Comparison of ENCODE assay signal across 11 cellular contexts in genomic region chr3:52022323-52023100, GRCh38. TPM values are rescaled to one million over a fixed set of nuclear protein-coding genes. Genes with fewer than 3 reads are reported as not detected.
A peak's percentile ranks its signal among the peaks of the same experiment; 100 is the strongest.
DNase-seq lines count a peak whose midpoint lies in the region; ATAC-seq and TF ChIP-seq lines count a peak whose summit lies in the region.
"Had no signal": no experiment of that assay in that cellular context is flagged by ENCODE, and none has a peak within 500 bp of the region (broad histone marks: within the 10 kb centered on the region; RNA-seq: fewer than 3 reads in every experiment).

No MANE protein-coding gene starts in this region.

- DNase-seq in NCI-H82 (lab: John Stamatoyannopoulos, UW) (peak; percentile 78), NCI-H82 treated with DMSO at 0.1 percent for 48 hours (lab: John Stamatoyannopoulos, UW; ENCODE audit: unreplicated experiment) (no peak), left ventricle myocardium superior (peak; percentile 78), upper lobe of right lung (peak; percentile 60)
- DNase-seq in activated effector memory CD4-positive, alpha-beta T cell treated with Interleukin-2 at 50 U/mL for 16 hours: no peak
- DNase-seq in activated CD4-positive, alpha-beta T cell treated with anti-CD3 and anti-CD28 coated beads, Interleukin-2, amount 50 U/mL, for 1 hour: no peak
- DNase-seq: brain microvascular endothelial cell; HCEC 1CT; OCI-M1; stimulated activated CD8-positive, alpha-beta memory T cell treated with anti-CD3 and anti-CD28 coated beads, Interleukin-4, amount 100 ng/mL, for 48 hours had no signal

- no peaks in the 10 kb centered on the region for H3K9me3 ChIP-seq in upper lobe of right lung
- H3K9me3 ChIP-seq: ovary had no signal

- TF ChIP-seq CTCF in upper lobe of right lung (IDR thresholded peaks at IDR 0.05): no peak

- ATAC-seq in left ventricle myocardium superior: peak; percentile 34
- peak; percentile 11 for ATAC-seq in upper lobe of right lung

- H3K4me1 ChIP-seq in upper lobe of right lung: peaks cover 8% of the 10 kb centered on the region

- intact Hi-C loops in left ventricle myocardium superior (cut with micrococcal nuclease) (no loop called here), upper lobe of right lung (cut with DNase I) (no loop called here)

- H3K27me3 ChIP-seq in upper lobe of right lung: no peaks in the 10 kb centered on the region
- H3K27me3 ChIP-seq: brain microvascular endothelial cell, ovary had no signal

- H3K36me3 ChIP-seq in upper lobe of right lung: no peaks in the 10 kb centered on the region
- H3K36me3 ChIP-seq: brain microvascular endothelial cell, ovary had no signal

- peak overlapping the region; percentile 51 for H3K27ac ChIP-seq in upper lobe of right lung
- H3K27ac ChIP-seq: brain microvascular endothelial cell had no signal

- H3K4me3 ChIP-seq in upper lobe of right lung: no peak overlapping the region
- H3K4me3 ChIP-seq: ovary had no signal

RNA-seq across cellular contexts. Expression of gene RPL29, which starts 26.8 kb away (rescaled TPM):
- total RNA-seq in left ventricle myocardium superior (663 TPM), upper lobe of right lung (810 TPM)

RNA-seq across cellular contexts. Expression of gene DUSP7, which starts 33.9 kb away (rescaled TPM):
- 25.2 TPM for total RNA-seq in left ventricle myocardium superior
- 40.7 TPM for total RNA-seq in upper lobe of right lung

RNA-seq across cellular contexts. Expression of gene ACY1, which starts 39.2 kb away (rescaled TPM):
- 18.5 TPM for total RNA-seq in left ventricle myocardium superior
- total RNA-seq in upper lobe of right lung: 26.5 TPM

RNA-seq across cellular contexts. Expression of gene ABHD14A, which starts 47.6 kb away (rescaled TPM):
- total RNA-seq in left ventricle myocardium superior (27.0 TPM), upper lobe of right lung (17.9 TPM)

RNA-seq across cellular contexts. Expression of gene ABHD14B, which starts 48.7 kb away (rescaled TPM):
- total RNA-seq in left ventricle myocardium superior: 13.1 TPM
- 55.9 TPM for total RNA-seq in upper lobe of right lung

Comparison
In these comparisons a context has a peak if more than half of its experiments do, and no peak if none do; other contexts are left out.
1. DNase-seq: peak in NCI-H82 (single experiment), left ventricle myocardium superior (single experiment) and upper lobe of right lung (single experiment); none in NCI-H82 treated with DMSO at 0.1 percent for 48 hours (single experiment), activated effector memory CD4-positive, alpha-beta T cell treated with Interleukin-2 at 50 U/mL for 16 hours (single experiment) and activated CD4-positive, alpha-beta T cell treated with anti-CD3 and anti-CD28 coated beads, Interleukin-2, amount 50 U/mL, for 1 hour (single experiment).